In genomic region chr20:38473353-38473795, GRCh38 we compare ENCODE assay signal across 1 cellular context.
TF ChIP-seq lines count a peak whose summit lies in the region.

No MANE protein-coding gene starts in this region.

TF ChIP-seq in H1, 55 proteins besides CTCF, POLR2A, EP300 and RAD21:
- no peak for TF ChIP-seq ATF3 (IDR thresholded peaks at IDR 0.05; ENCODE audit: insufficient read depth, low read depth, low read length)
- no peak for TF ChIP-seq HDAC6 (IDR thresholded peaks at IDR 0.05; ENCODE audit: low read depth, low read length)
- TF ChIP-seq CBX5 (IDR thresholded peaks at IDR 0.05; ENCODE audit: low read depth, low read length), result no peak
- TF ChIP-seq GTF2F1 (IDR thresholded peaks at IDR 0.05; ENCODE audit: borderline replicate concordance, low read depth, low read length), result no peak
- no peak for TF ChIP-seq SIN3A (conservative IDR thresholded peaks at IDR 0.05 in 1 of 2, IDR thresholded peaks at IDR 0.05 in 1 of 2; ENCODE audit: low read depth in 1 of 2, low read length in 2 of 2)
- no peak for TF ChIP-seq NANOG (IDR thresholded peaks at IDR 0.05; ENCODE audit: insufficient read depth, low read depth, low read length, poor library complexity, severe bottlenecking)
- TF ChIP-seq BRCA1 (IDR thresholded peaks at IDR 0.05; ENCODE audit: low read depth, low read length), result no peak
- TF ChIP-seq SIX5 (IDR thresholded peaks at IDR 0.05; ENCODE audit: low read depth, low read length), result no peak
- no peak for TF ChIP-seq JUND (IDR thresholded peaks at IDR 0.05; ENCODE audit: low read length)
- TF ChIP-seq SP1 (IDR thresholded peaks at IDR 0.05; ENCODE audit: low read depth, low read length), result 0 out of 2 replicates have a peak, but pooled peaks have one; percentile 12
- TF ChIP-seq KDM1A (IDR thresholded peaks at IDR 0.05; ENCODE audit: borderline replicate concordance, low read length), result peak; percentile 88
- TF ChIP-seq TAF1 (IDR thresholded peaks at IDR 0.05; ENCODE audit: low read depth, low read length), result no peak
- no peak for TF ChIP-seq SUZ12 (IDR thresholded peaks at IDR 0.05; ENCODE audit: low read length)
- no peak for TF ChIP-seq CBX8 (IDR thresholded peaks at IDR 0.05; ENCODE audit: borderline replicate concordance, low read depth, low read length)
- peak; percentile 0 for TF ChIP-seq SAP30 (IDR thresholded peaks at IDR 0.05; ENCODE audit: insufficient read depth, insufficient replicate concordance, low read length)
- no peak for TF ChIP-seq POU5F1 (IDR thresholded peaks at IDR 0.05; ENCODE audit: low read depth, low read length)
- no peak for TF ChIP-seq CTBP2 (IDR thresholded peaks at IDR 0.05; ENCODE audit: borderline replicate concordance, insufficient read depth, insufficient read length, low read length)
- no peak for TF ChIP-seq JUN (IDR thresholded peaks at IDR 0.05; ENCODE audit: low read depth, low read length)
- no peak for TF ChIP-seq USF2 (IDR thresholded peaks at IDR 0.05; ENCODE audit: low read length)
- no peak for TF ChIP-seq EZH2 (IDR thresholded peaks at IDR 0.05; ENCODE audit: low read depth, low read length, severe bottlenecking)
TF ChIP-seq in H1: peak in this region for 3.
